17 cellular contexts compared by ENCODE assay signal in genomic region chr7:155124706-155125105, GRCh38. TPM values are rescaled to one million over a fixed set of nuclear protein-coding genes. Genes with fewer than 3 reads are reported as not detected.
DNase-seq lines count a peak whose midpoint lies in the region; ATAC-seq and TF ChIP-seq lines count a peak whose summit lies in the region.
"Had no signal": no experiment of that assay in that cellular context is flagged by ENCODE, and none has a peak within 500 bp of the region (broad histone marks: within the 10 kb centered on the region; RNA-seq: fewer than 3 reads in every experiment).

No MANE protein-coding gene starts in this region.

- no peaks in the 10 kb centered on the region for H3K36me3 Mint-ChIP-seq in nephron progenitor cell (ENCODE audit: low read depth)
- peaks cover 0 to 5% of the 10 kb centered on the region in 2 donors for H3K36me3 Mint-ChIP-seq in stimulated activated naive B cell treated with anti-CD40 and anti-IgM and Interleukin-4, amounts not matched to agents 10 μg/mL and 1 μg/mL and 100 μg/mL, for 72 hours
- H3K36me3 Mint-ChIP-seq: CD4-positive, alpha-beta memory T cell had no signal

- no peak for DNase-seq in PC-3
- no peak for DNase-seq in nephron progenitor cell
- peak; percentile 23 for DNase-seq in stimulated activated naive B cell treated with anti-CD40 and anti-IgM and Interleukin-4, amounts not matched to agents 10 μg/mL and 1 μg/mL and 100 μg/mL, for 72 hours
- no peak for DNase-seq in AG20443 (ENCODE audit: low spot score)
- DNase-seq: BE2C; CD4-positive, alpha-beta memory T cell; DMS153; DMS79 treated with DMSO at 0.1 percent for 48 hours; EL; HCEC 1CT; HFFc6 had no signal

- no TSS peak for BruUV-seq in PC-3 (replicated peaks; lab: Mats Ljungman, UMichigan)

- H3K79me2 ChIP-seq in PC-3 (ENCODE audit: low read length): no peaks in the 10 kb centered on the region

- H3K27ac ChIP-seq in PC-3 (ENCODE audit: low read length): no peak overlapping the region
- H3K27ac ChIP-seq: C4-2B, HL-60 had no signal

- 0 out of 2 replicates have a peak, but pooled peaks cover 8% of the 10 kb centered on the region for H3K9me3 ChIP-seq in PC-3 (ENCODE audit: low read length)
- H3K9me3 ChIP-seq: BE2C had no signal

- no peaks in the 10 kb centered on the region for H3K9me2 ChIP-seq in PC-3 (replicated peaks; ENCODE audit: low read length)

- no peaks in the 10 kb centered on the region for H3K4me1 ChIP-seq in PC-3 (ENCODE audit: insufficient read depth, low read length)
- H3K4me1 ChIP-seq: BE2C had no signal

- POLR2A ChIA-PET in PC-3 (lab: Charles Lee; ENCODE audit: unreplicated experiment): no interaction called here

- no peaks in the 10 kb centered on the region for H3K4me1 Mint-ChIP-seq in nephron progenitor cell
- H3K4me1 Mint-ChIP-seq in stimulated activated naive B cell treated with anti-CD40 and anti-IgM and Interleukin-4, amounts not matched to agents 10 μg/mL and 1 μg/mL and 100 μg/mL, for 72 hours: peaks cover 8 to 14% of the 10 kb centered on the region in 2 donors
- H3K4me1 Mint-ChIP-seq: CD4-positive, alpha-beta memory T cell had no signal

- no peaks in the 10 kb centered on the region for H3K36me3 ChIP-seq in PC-3 (ENCODE audit: low read depth, low read length)
- H3K36me3 ChIP-seq: BE2C had no signal

- no peak for TF ChIP-seq CTCF in PC-3 (conservative IDR thresholded peaks at IDR 0.05; ENCODE audit: low read depth, low read length)
- no peak for TF ChIP-seq CTCF in nephron progenitor cell (IDR thresholded peaks at IDR 0.05)

- H3K4me3 ChIP-seq in PC-3 (ENCODE audit: low read length): peak overlapping the region; percentile 27; the same call in 1 of the 2 replicates

- H4K20me1 ChIP-seq in PC-3 (ENCODE audit: low read length): no peaks in the 10 kb centered on the region

- ATAC-seq in GM19463 (IDR thresholded peaks at IDR 0.05; ENCODE audit: unreplicated experiment) (peak; percentile 81), PC-3 (no peak), GM21786 (IDR thresholded peaks at IDR 0.05; ENCODE audit: unreplicated experiment) (no peak), HG03025 (IDR thresholded peaks at IDR 0.05; ENCODE audit: low FRiP score, unreplicated experiment) (no peak)
- ATAC-seq in stimulated activated naive B cell treated with anti-CD40 and anti-IgM and Interleukin-4, amounts not matched to agents 10 μg/mL and 1 μg/mL and 100 μg/mL, for 72 hours (replicated peaks): peak; percentile 44 to 84

- no peak overlapping the region for H2AFZ ChIP-seq in PC-3 (ENCODE audit: low read length)

- peaks cover 16% of the 10 kb centered on the region for H3K9me3 Mint-ChIP-seq in nephron progenitor cell
- H3K9me3 Mint-ChIP-seq in stimulated activated naive B cell treated with anti-CD40 and anti-IgM and Interleukin-4, amounts not matched to agents 10 μg/mL and 1 μg/mL and 100 μg/mL, for 72 hours: peaks cover 8 to 9% of the 10 kb centered on the region in 2 donors

- no peaks in the 10 kb centered on the region for H3K27me3 ChIP-seq in PC-3 (ENCODE audit: low read length)

- H3K4me3 Mint-ChIP-seq in nephron progenitor cell: no peak overlapping the region
- no peak overlapping the region for H3K4me3 Mint-ChIP-seq in stimulated activated naive B cell treated with anti-CD40 and anti-IgM and Interleukin-4, amounts not matched to agents 10 μg/mL and 1 μg/mL and 100 μg/mL, for 72 hours
- H3K4me3 Mint-ChIP-seq: CD4-positive, alpha-beta memory T cell; HFFc6 had no signal

- H3K4me2 ChIP-seq in PC-3 (ENCODE audit: low read length): no peak overlapping the region

- H3F3A ChIP-seq in PC-3 (ENCODE audit: low read length, unreplicated experiment): peaks cover 9% of the 10 kb centered on the region

- intact Hi-C loops in PC-3 (cut with micrococcal nuclease): no loop called here

- no peak overlapping the region for H3K9ac ChIP-seq in PC-3 (ENCODE audit: low read length)

- CTCF ChIA-PET in PC-3 (lab: Charles Lee): no interaction called here

- H3K27ac Mint-ChIP-seq in nephron progenitor cell: peak overlapping the region; percentile 57
- no peak overlapping the region for H3K27ac Mint-ChIP-seq in stimulated activated naive B cell treated with anti-CD40 and anti-IgM and Interleukin-4, amounts not matched to agents 10 μg/mL and 1 μg/mL and 100 μg/mL, for 72 hours
- H3K27ac Mint-ChIP-seq: HFFc6 had no signal

- peaks cover 6% of the 10 kb centered on the region for H3K27me3 Mint-ChIP-seq in nephron progenitor cell (ENCODE audit: low read depth, poor library complexity)
- peaks cover 28 to 29% of the 10 kb centered on the region in 2 donors for H3K27me3 Mint-ChIP-seq in stimulated activated naive B cell treated with anti-CD40 and anti-IgM and Interleukin-4, amounts not matched to agents 10 μg/mL and 1 μg/mL and 100 μg/mL, for 72 hours

RNA-seq across cellular contexts. Expression of gene HTR5A, which starts 54.6 kb away (rescaled TPM):
- total RNA-seq in PC-3 (2014; rRNA removed): not detected in 2 replicates
- total RNA-seq: CD4-positive, alpha-beta memory T cell; H4; HFFc6 had no signal

Comparison
In these comparisons a context has a peak if more than half of its experiments do, and no peak if none do; other contexts are left out.
1. ATAC-seq: peak in GM19463 (single experiment) and stimulated activated naive B cell treated with anti-CD40 and anti-IgM and Interleukin-4, amounts not matched to agents 10 μg/mL and 1 μg/mL and 100 μg/mL, for 72 hours (2 of 2); none in PC-3 (single experiment), GM21786 (single experiment) and HG03025 (single experiment).